37 cellular contexts compared by ENCODE assay signal in genomic region chr7:48347426-48347825, GRCh38.
"Had no signal": no experiment of that assay in that cellular context is flagged by ENCODE, and none has a peak within 500 bp of the region (broad histone marks: within the 10 kb centered on the region; RNA-seq: fewer than 3 reads in every experiment).

No MANE protein-coding gene starts in this region.

- H3K27ac ChIP-seq: ascending aorta, cardiac muscle cell, VCaP had no signal

- H3K27me3 ChIP-seq: ascending aorta, cardiac muscle cell had no signal

- H3K9me3 Mint-ChIP-seq: activated B cell treated with CpG ODN at 0.5 μM for 24 hours; activated CD4-positive, alpha-beta memory T cell treated with anti-CD3 and anti-CD28 coated beads for 36 hours; activated CD4-positive, alpha-beta T cell treated with anti-CD3 and anti-CD28 coated beads, Interleukin-2, amount 10 ng/mL, durations not matched to agents 24 days and 14 days; activated CD8-positive, alpha-beta T cell treated with anti-CD3 and anti-CD28 coated beads for 36 hours; activated naive CD4-positive, alpha-beta T cell treated with anti-CD3 and anti-CD28 coated beads for 36 hours; activated naive CD4-positive, alpha-beta T cell treated with anti-CD3 and anti-CD28 coated beads, Interleukin-2, amount 50 U/mL, for 24 hours; activated naive CD8-positive, alpha-beta T cell treated with anti-CD3 and anti-CD28 coated beads, Interleukin-2, amount 10 ng/mL, durations not matched to agents 7 days and 5 days; activated naive CD8-positive, alpha-beta T cell treated with anti-CD3 and anti-CD28 coated beads, Interleukin-2, amount 50 U/mL, for 24 hours; activated T-cell treated with anti-CD3 and anti-CD28 coated beads, Interleukin-2, amount 50 U/mL, for 4 hours; activated T-cell treated with anti-CD3 and anti-CD28 coated beads, Interleukin-2, amount 50 U/mL, for 72 hours; activated T-helper 1 cell treated with anti-CD3 and anti-CD28 coated beads, Interleukin-12 subunit alpha, Interleukin-12 subunit beta, Interleukin-2, Interleukin-4 antibody, amounts not matched to agents 30 ng/mL and 10 ng/mL and 1 ng/mL, durations not matched to agents 14 hours and 24 hours and 36 hours; activated T-helper 17 cell treated with anti-CD3 and anti-CD28 coated beads, Interleukin-2, amount 50 U/mL, for 72 hours; central memory CD8-positive, alpha-beta T cell; T-helper 1 cell treated with Interleukin-12 subunit alpha and Interleukin-12 subunit beta and Interleukin-4 antibody, amounts not matched to agents 30 μg/mL and 1 μg/mL, for 36 hours; T-helper 2 cell treated with Interferon-gamma antibody and Interleukin-4, amounts not matched to agents 5 μg/mL and 100 μg/mL, for 36 hours had no signal

- H3K27ac Mint-ChIP-seq: activated B cell treated with CpG ODN at 0.5 μM for 24 hours; activated CD4-positive, alpha-beta memory T cell treated with anti-CD3 and anti-CD28 coated beads for 36 hours; activated CD4-positive, alpha-beta T cell treated with anti-CD3 and anti-CD28 coated beads, Interleukin-2, amount 10 ng/mL, durations not matched to agents 24 days and 14 days; activated CD8-positive, alpha-beta T cell treated with anti-CD3 and anti-CD28 coated beads for 36 hours; activated naive CD4-positive, alpha-beta T cell treated with anti-CD3 and anti-CD28 coated beads for 36 hours; activated naive CD4-positive, alpha-beta T cell treated with anti-CD3 and anti-CD28 coated beads, Interleukin-2, amount 50 U/mL, for 24 hours; activated naive CD8-positive, alpha-beta T cell; activated naive CD8-positive, alpha-beta T cell treated with anti-CD3 and anti-CD28 coated beads, Interleukin-2, amount 10 ng/mL, durations not matched to agents 7 days and 5 days; activated naive CD8-positive, alpha-beta T cell treated with anti-CD3 and anti-CD28 coated beads, Interleukin-2, amount 50 U/mL, for 24 hours; activated T-cell treated with anti-CD3 and anti-CD28 coated beads, Interleukin-2, amount 50 U/mL, for 72 hours; activated T-helper 1 cell treated with anti-CD3 and anti-CD28 coated beads, Interleukin-12 subunit alpha, Interleukin-12 subunit beta, Interleukin-2, Interleukin-4 antibody, amounts not matched to agents 30 ng/mL and 10 ng/mL and 1 ng/mL, durations not matched to agents 14 hours and 24 hours and 36 hours; activated T-helper 17 cell treated with anti-CD3 and anti-CD28 coated beads, Interleukin-2, amount 50 U/mL, for 72 hours; brain; T-helper 1 cell treated with Interleukin-12 subunit alpha and Interleukin-12 subunit beta and Interleukin-4 antibody, amounts not matched to agents 30 μg/mL and 1 μg/mL, for 36 hours; T-helper 2 cell treated with Interferon-gamma antibody and Interleukin-4, amounts not matched to agents 5 μg/mL and 100 μg/mL, for 36 hours had no signal

- H3K4me1 Mint-ChIP-seq: activated B cell treated with CpG ODN at 0.5 μM for 24 hours; activated CD4-positive, alpha-beta T cell treated with anti-CD3 and anti-CD28 coated beads, Interleukin-2, amount 10 ng/mL, durations not matched to agents 24 days and 14 days; activated naive CD4-positive, alpha-beta T cell treated with anti-CD3 and anti-CD28 coated beads, Interleukin-2, amount 50 U/mL, for 24 hours; activated naive CD8-positive, alpha-beta T cell treated with anti-CD3 and anti-CD28 coated beads, Interleukin-2, amount 10 ng/mL, durations not matched to agents 7 days and 5 days; activated naive CD8-positive, alpha-beta T cell treated with anti-CD3 and anti-CD28 coated beads, Interleukin-2, amount 50 U/mL, for 24 hours; activated T-helper 17 cell treated with anti-CD3 and anti-CD28 coated beads, Interleukin-2, amount 50 U/mL, for 72 hours; brain; central memory CD8-positive, alpha-beta T cell had no signal

- H3K4me3 ChIP-seq: ascending aorta, cardiac muscle cell had no signal

- DNase-seq: activated B cell treated with CpG ODN at 0.5 μM for 24 hours; activated CD4-positive, alpha-beta memory T cell treated with anti-CD3 and anti-CD28 coated beads for 36 hours; activated CD4-positive, alpha-beta T cell treated with anti-CD3 and anti-CD28 coated beads for 4 hours; activated CD4-positive, alpha-beta T cell treated with anti-CD3 and anti-CD28 coated beads, Interleukin-2, amount 10 ng/mL, durations not matched to agents 24 days and 14 days; activated CD4-positive, alpha-beta T cell treated with anti-CD3 and anti-CD28 coated beads, Interleukin-2, amount 50 U/mL, for 1 hour; activated CD4-positive, alpha-beta T cell treated with anti-CD3 and anti-CD28 coated beads, Interleukin-2, amount 50 U/mL, for 4 hours; activated CD4-positive, CD25-positive, alpha-beta regulatory T cell treated with anti-CD3 and anti-CD28 coated beads, Interleukin-2, amount 50 U/mL, for 72 hours; activated CD8-positive, alpha-beta memory T cell treated with anti-CD3 and anti-CD28 coated beads, Interleukin-2, amount 50 U/mL, for 4 hours; activated CD8-positive, alpha-beta T cell treated with anti-CD3 and anti-CD28 coated beads for 36 hours; activated effector memory CD4-positive, alpha-beta T cell treated with anti-CD3 and anti-CD28 coated beads, Interleukin-2, amount 50 U/mL, for 16 hours; activated gamma-delta T cell treated with Interleukin-2 at 50 U/mL for 16 hours; activated naive CD4-positive, alpha-beta T cell; activated naive CD4-positive, alpha-beta T cell treated with anti-CD3 and anti-CD28 coated beads for 36 hours; activated naive CD8-positive, alpha-beta T cell treated with anti-CD3 and anti-CD28 coated beads, Interleukin-2, amount 10 ng/mL, durations not matched to agents 7 days and 5 days; activated naive CD8-positive, alpha-beta T cell treated with anti-CD3 and anti-CD28 coated beads, Interleukin-2, amount 50 U/mL, for 24 hours; activated T-cell treated with anti-CD3 and anti-CD28 coated beads for 4 hours; activated T-cell treated with anti-CD3 and anti-CD28 coated beads, Interleukin-2, amount 50 U/mL, for 1 hour; activated T-cell treated with anti-CD3 and anti-CD28 coated beads, Interleukin-2, amount 50 U/mL, for 4 hours; activated T-cell treated with anti-CD3 and anti-CD28 coated beads, Interleukin-2, amount 50 U/mL, for 72 hours; amygdala; anterior cingulate cortex; caudate nucleus; cerebellar nuclear complex; T-helper 1 cell; T-helper 2 cell; T-helper 9 cell had no signal

- H3K4me3 Mint-ChIP-seq: activated B cell treated with CpG ODN at 0.5 μM for 24 hours; activated CD4-positive, alpha-beta memory T cell treated with anti-CD3 and anti-CD28 coated beads for 36 hours; activated CD4-positive, alpha-beta T cell treated with anti-CD3 and anti-CD28 coated beads, Interleukin-2, amount 10 ng/mL, durations not matched to agents 24 days and 14 days; activated CD8-positive, alpha-beta T cell treated with anti-CD3 and anti-CD28 coated beads for 36 hours; activated naive CD4-positive, alpha-beta T cell treated with anti-CD3 and anti-CD28 coated beads for 36 hours; activated naive CD4-positive, alpha-beta T cell treated with anti-CD3 and anti-CD28 coated beads, Interleukin-2, amount 50 U/mL, for 24 hours; activated naive CD8-positive, alpha-beta T cell; activated naive CD8-positive, alpha-beta T cell treated with anti-CD3 and anti-CD28 coated beads, Interleukin-2, amount 10 ng/mL, durations not matched to agents 7 days and 5 days; activated naive CD8-positive, alpha-beta T cell treated with anti-CD3 and anti-CD28 coated beads, Interleukin-2, amount 50 U/mL, for 24 hours; activated T-cell treated with anti-CD3 and anti-CD28 coated beads, Interleukin-2, amount 50 U/mL, for 4 hours; activated T-cell treated with anti-CD3 and anti-CD28 coated beads, Interleukin-2, amount 50 U/mL, for 72 hours; activated T-helper 1 cell treated with anti-CD3 and anti-CD28 coated beads, Interleukin-12 subunit alpha, Interleukin-12 subunit beta, Interleukin-2, Interleukin-4 antibody, amounts not matched to agents 30 ng/mL and 10 ng/mL and 1 ng/mL, durations not matched to agents 14 hours and 24 hours and 36 hours; activated T-helper 17 cell treated with anti-CD3 and anti-CD28 coated beads, Interleukin-2, amount 50 U/mL, for 72 hours; brain; central memory CD8-positive, alpha-beta T cell; T-helper 1 cell treated with Interleukin-12 subunit alpha and Interleukin-12 subunit beta and Interleukin-4 antibody, amounts not matched to agents 30 μg/mL and 1 μg/mL, for 36 hours; T-helper 2 cell treated with Interferon-gamma antibody and Interleukin-4, amounts not matched to agents 5 μg/mL and 100 μg/mL, for 36 hours had no signal

- H3K27me3 Mint-ChIP-seq: activated B cell treated with CpG ODN at 0.5 μM for 24 hours; activated CD4-positive, alpha-beta T cell treated with anti-CD3 and anti-CD28 coated beads, Interleukin-2, amount 10 ng/mL, durations not matched to agents 24 days and 14 days; activated CD8-positive, alpha-beta T cell treated with anti-CD3 and anti-CD28 coated beads for 36 hours; activated naive CD8-positive, alpha-beta T cell treated with anti-CD3 and anti-CD28 coated beads, Interleukin-2, amount 10 ng/mL, durations not matched to agents 7 days and 5 days; activated naive CD8-positive, alpha-beta T cell treated with anti-CD3 and anti-CD28 coated beads, Interleukin-2, amount 50 U/mL, for 24 hours; activated T-helper 17 cell treated with anti-CD3 and anti-CD28 coated beads, Interleukin-2, amount 50 U/mL, for 72 hours; central memory CD8-positive, alpha-beta T cell had no signal

- H3K9me3 ChIP-seq: ascending aorta had no signal

- H3K36me3 ChIP-seq: ascending aorta, cardiac muscle cell had no signal

- H3K4me1 ChIP-seq: ascending aorta had no signal

- H3K36me3 Mint-ChIP-seq: activated CD4-positive, alpha-beta memory T cell treated with anti-CD3 and anti-CD28 coated beads for 36 hours; activated naive CD4-positive, alpha-beta T cell treated with anti-CD3 and anti-CD28 coated beads, Interleukin-2, amount 50 U/mL, for 24 hours; activated naive CD8-positive, alpha-beta T cell; activated naive CD8-positive, alpha-beta T cell treated with anti-CD3 and anti-CD28 coated beads, Interleukin-2, amount 10 ng/mL, durations not matched to agents 7 days and 5 days; brain had no signal
